In the genomic region with DNA sequence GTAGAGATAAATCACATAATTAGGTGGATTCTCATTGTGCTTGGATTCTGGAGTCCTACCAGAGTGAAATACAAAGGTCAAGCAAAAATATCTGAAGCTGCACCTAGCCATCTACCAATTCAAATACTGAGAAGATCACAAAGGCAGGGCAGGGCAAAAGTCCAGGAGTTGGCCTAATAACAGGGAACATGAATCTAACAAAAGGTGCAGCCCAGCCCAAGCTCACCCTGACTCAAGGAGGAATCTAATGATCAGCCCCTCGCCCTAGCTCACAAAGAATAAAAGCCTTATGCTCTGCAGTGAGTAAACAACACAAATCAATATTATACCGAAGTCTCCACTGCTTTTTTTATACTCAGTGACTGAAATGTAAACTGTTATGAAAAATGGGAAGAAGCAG, we compare ENCODE assay signal across 15 cellular contexts. TPM values are rescaled to one million over a fixed set of nuclear protein-coding genes. Genes with fewer than 3 reads are reported as not detected.
"Had no signal": no experiment of that assay in that cellular context is flagged by ENCODE, and none has a peak within 500 bp of the region (broad histone marks: within the 10 kb centered on the region; RNA-seq: fewer than 3 reads in every experiment).

No MANE protein-coding gene starts in this region.

- H3K36me3 ChIP-seq: cardiac muscle cell, colonic mucosa, right atrium auricular region, spleen, suprapubic skin had no signal

- H3K27ac ChIP-seq: cardiac muscle cell, colonic mucosa, right atrium auricular region, spleen, suprapubic skin had no signal

- H3K27me3 ChIP-seq: cardiac muscle cell, colonic mucosa, right atrium auricular region, suprapubic skin had no signal

- H3K9me3 ChIP-seq: colonic mucosa, right atrium auricular region, suprapubic skin had no signal

- DNase-seq: activated CD4-positive, alpha-beta T cell treated with anti-CD3 and anti-CD28 coated beads for 36 hours; activated CD8-positive, alpha-beta T cell treated with anti-CD3 and anti-CD28 coated beads, Interleukin-2, amount 10 ng/mL, durations not matched to agents 7 days and 5 days; activated naive CD4-positive, alpha-beta T cell; colonic mucosa; effector CD4-positive, alpha-beta T cell; kidney; posterior cingulate gyrus; spleen; stimulated activated CD4-positive, alpha-beta T cell treated with anti-CD3 and anti-CD28 coated beads, Interleukin-2, amount 100 ng/mL, for 24 hours; stimulated activated naive CD4-positive, alpha-beta T cell treated with Interleukin-2 at 50 U/mL for 16 hours; T-helper 9 cell had no signal

- H3K4me3 ChIP-seq: cardiac muscle cell, colonic mucosa, right atrium auricular region, spleen, suprapubic skin had no signal

- H3K4me1 ChIP-seq: colonic mucosa, spleen had no signal

RNA-seq across cellular contexts. Expression of gene ANTXR1, which starts 49.3 kb away (rescaled TPM):
- total RNA-seq: activated T-helper 1 cell treated with anti-CD3 and anti-CD28 coated beads, Interleukin-12 subunit alpha, Interleukin-12 subunit beta, Interleukin-2, Interleukin-4 antibody, amounts not matched to agents 30 ng/mL and 10 ng/mL and 1 ng/mL, durations not matched to agents 14 hours and 24 hours and 36 hours had no signal
